Comparison of ENCODE assay signal across 8 cellular contexts in the genomic region with DNA sequence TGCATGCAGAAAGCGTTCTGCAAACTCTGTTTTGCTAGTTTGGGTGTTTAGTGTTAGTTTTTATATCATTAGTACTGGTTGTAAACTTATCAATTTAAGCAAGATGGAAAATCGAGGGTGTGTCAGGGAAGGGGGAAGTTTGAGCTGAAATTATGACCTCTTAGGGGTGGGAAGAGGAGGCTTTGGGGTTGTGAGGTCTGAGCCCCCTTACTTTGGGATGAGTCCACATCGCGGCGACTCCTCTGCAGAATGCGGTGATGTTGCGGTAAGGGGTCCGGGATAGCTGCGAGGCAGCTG. TPM values are rescaled to one million over a fixed set of nuclear protein-coding genes. Genes with fewer than 3 reads are reported as not detected.
A peak's percentile ranks its signal among the peaks of the same experiment; 100 is the strongest.
DNase-seq lines count a peak whose midpoint lies in the region; ATAC-seq and TF ChIP-seq lines count a peak whose summit lies in the region.

No MANE protein-coding gene starts in this region.

- no peak overlapping the region for H2AFZ ChIP-seq in PC-9

- DNase-seq in activated T-helper 2 cell treated with anti-CD3 and anti-CD28 coated beads, Interferon-gamma antibody, Interleukin-2, Interleukin-4, amounts not matched to agents 10 μg/mL and 5 μg/mL and 100 μg/mL, durations not matched to agents 14 hours and 24 hours and 36 hours (ENCODE audit: low spot score): no peak
- DNase-seq in mesothelial cell of epicardium (ENCODE audit: low spot score in 2 of 2, unreplicated experiment in 2 of 2) (no peak), LoVo (ENCODE audit: low spot score) (no peak), PC-9 (no peak), SIG-M5 treated with dmso at 0.1 percent for 504 hours (lab: John Stamatoyannopoulos, UW; ENCODE audit: unreplicated experiment) (no peak)

- H3K4me1 ChIP-seq in PC-9 (replicated peaks; ENCODE audit: insufficient read depth): no peaks in the 10 kb centered on the region

- no peak overlapping the region for H3K4me2 ChIP-seq in PC-9

- CTCF ChIA-PET in PC-9 (lab: Charles Lee): no interaction called here

- POLR2A ChIA-PET in PC-9 (lab: Charles Lee; ENCODE audit: unreplicated experiment): interaction anchor here (0.6 kb wide), 1 partner anchor 216 kb away, joined by 3 read pairs; no protein-coding TSS in a partner anchor

- H3F3A ChIP-seq in PC-9 (ENCODE audit: insufficient read depth, low read depth): peaks cover 5% of the 10 kb centered on the region; the same call in 1 of the 2 replicates

- H3K27ac Mint-ChIP-seq in activated T-helper 2 cell treated with anti-CD3 and anti-CD28 coated beads, Interferon-gamma antibody, Interleukin-2, Interleukin-4, amounts not matched to agents 10 μg/mL and 5 μg/mL and 100 μg/mL, durations not matched to agents 14 hours and 24 hours and 36 hours: peak overlapping the region; percentile 91
- H3K27ac Mint-ChIP-seq in mesothelial cell of epicardium: peak overlapping the region; percentile 98

- no peaks in the 10 kb centered on the region for H3K9me3 Mint-ChIP-seq in activated T-helper 2 cell treated with anti-CD3 and anti-CD28 coated beads, Interferon-gamma antibody, Interleukin-2, Interleukin-4, amounts not matched to agents 10 μg/mL and 5 μg/mL and 100 μg/mL, durations not matched to agents 14 hours and 24 hours and 36 hours
- no peaks in the 10 kb centered on the region for H3K9me3 Mint-ChIP-seq in mesothelial cell of epicardium

- intact Hi-C loops in activated T-helper 2 cell treated with anti-CD3 and anti-CD28 coated beads, Interferon-gamma antibody, Interleukin-2, Interleukin-4, amounts not matched to agents 10 μg/mL and 5 μg/mL and 100 μg/mL, durations not matched to agents 14 hours and 24 hours and 36 hours (cut with micrococcal nuclease): loop anchor here (1.0 to 5.0 kb wide), 3 partner anchors 24 to 106 kb away; a partner anchor contains a TSS
- intact Hi-C loops in PC-9 (cut with micrococcal nuclease; ENCODE audit: unreplicated experiment): no loop called here

- TF ChIP-seq CTCF in 22Rv1 (IDR thresholded peaks at IDR 0.05): peak; percentile 37; the same call in 1 of the 2 replicates
- TF ChIP-seq CTCF in mesothelial cell of epicardium (IDR thresholded peaks at IDR 0.05; ENCODE audit: unreplicated experiment): no peak
- TF ChIP-seq CTCF in PC-9 (conservative IDR thresholded peaks at IDR 0.05): no peak

- no peaks in the 10 kb centered on the region for H3K9me3 ChIP-seq in PC-9 (ENCODE audit: insufficient read depth, low read depth)

- H3K36me3 ChIP-seq in PC-9 (ENCODE audit: low read depth): no peaks in the 10 kb centered on the region

- H3K27ac ChIP-seq in 22Rv1 (peak overlapping the region; percentile 85), PC-9 (no peak overlapping the region)

- peak overlapping the region; percentile 87 for H3K4me3 Mint-ChIP-seq in activated T-helper 2 cell treated with anti-CD3 and anti-CD28 coated beads, Interferon-gamma antibody, Interleukin-2, Interleukin-4, amounts not matched to agents 10 μg/mL and 5 μg/mL and 100 μg/mL, durations not matched to agents 14 hours and 24 hours and 36 hours (ENCODE audit: low read depth)
- peak overlapping the region; percentile 92 for H3K4me3 Mint-ChIP-seq in mesothelial cell of epicardium

- no TSS peak for BruUV-seq in PC-9 (replicated peaks; lab: Mats Ljungman, UMichigan)

- ATAC-seq in GM21447 (IDR thresholded peaks at IDR 0.05; ENCODE audit: unreplicated experiment): peak; percentile 1
- no peak for ATAC-seq in GM18502 (IDR thresholded peaks at IDR 0.05; ENCODE audit: poor library complexity, unreplicated experiment)

- no peaks in the 10 kb centered on the region for H3K27me3 ChIP-seq in PC-9 (ENCODE audit: insufficient read depth, low read depth)

- H3K79me2 ChIP-seq in PC-9 (ENCODE audit: low read depth): 0 out of 2 replicates have a peak, but pooled peaks cover 4% of the 10 kb centered on the region

- H3K36me3 Mint-ChIP-seq in activated T-helper 2 cell treated with anti-CD3 and anti-CD28 coated beads, Interferon-gamma antibody, Interleukin-2, Interleukin-4, amounts not matched to agents 10 μg/mL and 5 μg/mL and 100 μg/mL, durations not matched to agents 14 hours and 24 hours and 36 hours (ENCODE audit: low read depth): no peaks in the 10 kb centered on the region
- peaks cover 1% of the 10 kb centered on the region for H3K36me3 Mint-ChIP-seq in mesothelial cell of epicardium

- no peaks in the 10 kb centered on the region for H3K9me2 ChIP-seq in PC-9 (ENCODE audit: insufficient read depth)

- H3K27me3 Mint-ChIP-seq in activated T-helper 2 cell treated with anti-CD3 and anti-CD28 coated beads, Interferon-gamma antibody, Interleukin-2, Interleukin-4, amounts not matched to agents 10 μg/mL and 5 μg/mL and 100 μg/mL, durations not matched to agents 14 hours and 24 hours and 36 hours (ENCODE audit: low read depth): no peaks in the 10 kb centered on the region
- H3K27me3 Mint-ChIP-seq in mesothelial cell of epicardium (ENCODE audit: low read depth): peaks cover 5% of the 10 kb centered on the region

- H3K4me1 Mint-ChIP-seq in activated T-helper 2 cell treated with anti-CD3 and anti-CD28 coated beads, Interferon-gamma antibody, Interleukin-2, Interleukin-4, amounts not matched to agents 10 μg/mL and 5 μg/mL and 100 μg/mL, durations not matched to agents 14 hours and 24 hours and 36 hours (ENCODE audit: low read depth): peaks cover 10% of the 10 kb centered on the region
- peaks cover 12% of the 10 kb centered on the region for H3K4me1 Mint-ChIP-seq in mesothelial cell of epicardium

- H3K4me3 ChIP-seq in PC-9: no peak overlapping the region

- no peaks in the 10 kb centered on the region for H4K20me1 ChIP-seq in PC-9 (ENCODE audit: insufficient read depth)

RNA-seq across cellular contexts. Expression of a gene that starts 0.7 kb away (rescaled TPM):
- 88.7 and 104 TPM in 2 replicates for total RNA-seq in activated T-helper 2 cell treated with anti-CD3 and anti-CD28 coated beads, Interferon-gamma antibody, Interleukin-2, Interleukin-4, amounts not matched to agents 10 μg/mL and 5 μg/mL and 100 μg/mL, durations not matched to agents 14 hours and 24 hours and 36 hours
- total RNA-seq in mesothelial cell of epicardium: 52.2 to 56.8 TPM (median 55.9 TPM) in 3 replicates
- total RNA-seq in PC-9 (2021): 67.5 and 83.5 TPM in 2 replicates

RNA-seq across cellular contexts. Expression of a gene that starts 18.4 kb away (rescaled TPM):
- total RNA-seq in activated T-helper 2 cell treated with anti-CD3 and anti-CD28 coated beads, Interferon-gamma antibody, Interleukin-2, Interleukin-4, amounts not matched to agents 10 μg/mL and 5 μg/mL and 100 μg/mL, durations not matched to agents 14 hours and 24 hours and 36 hours: 30.6 and 33.9 TPM in 2 replicates
- total RNA-seq in mesothelial cell of epicardium (41.5 to 44.5 TPM (median 42.6 TPM) in 3 replicates), PC-9 (2021) (27.3 and 30.9 TPM in 2 replicates)

RNA-seq across cellular contexts. Expression of a gene that starts 24.4 kb away (rescaled TPM):
- total RNA-seq in activated T-helper 2 cell treated with anti-CD3 and anti-CD28 coated beads, Interferon-gamma antibody, Interleukin-2, Interleukin-4, amounts not matched to agents 10 μg/mL and 5 μg/mL and 100 μg/mL, durations not matched to agents 14 hours and 24 hours and 36 hours: 282 and 290 TPM in 2 replicates
- total RNA-seq in mesothelial cell of epicardium (130 to 134 TPM (median 131 TPM) in 3 replicates), PC-9 (2021) (122 and 144 TPM in 2 replicates)

RNA-seq across cellular contexts. Expression of a gene that starts 55.2 kb away (rescaled TPM):
- 1,450 and 1,471 TPM in 2 replicates for total RNA-seq in activated T-helper 2 cell treated with anti-CD3 and anti-CD28 coated beads, Interferon-gamma antibody, Interleukin-2, Interleukin-4, amounts not matched to agents 10 μg/mL and 5 μg/mL and 100 μg/mL, durations not matched to agents 14 hours and 24 hours and 36 hours
- total RNA-seq in mesothelial cell of epicardium: 1,014 to 1,040 TPM (median 1,034 TPM) in 3 replicates
- 967 and 1,004 TPM in 2 replicates for total RNA-seq in PC-9 (2021)
